In genomic region chr17:83204230-83204725, GRCh38 we compare ENCODE assay signal across 13 cellular contexts.
A peak's percentile ranks its signal among the peaks of the same experiment; 100 is the strongest.
DNase-seq lines count a peak whose midpoint lies in the region; ATAC-seq and TF ChIP-seq lines count a peak whose summit lies in the region.
"Had no signal": no experiment of that assay in that cellular context is flagged by ENCODE, and none has a peak within 500 bp of the region (broad histone marks: within the 10 kb centered on the region; RNA-seq: fewer than 3 reads in every experiment).

No MANE protein-coding gene starts in this region.

- H3K9me3 Mint-ChIP-seq in CD14-positive monocyte (no peaks in the 10 kb centered on the region), IgD-negative memory B cell (no peaks in the 10 kb centered on the region)

- H3K4me3 ChIP-seq in fibroblast of lung (replicated peaks in 1 of 4; ENCODE audit: control extremely low read depth in 1 of 4, insufficient read depth in 1 of 4, low read depth in 3 of 4, low read length in 4 of 4) (no peak overlapping the region), skeletal muscle tissue (ENCODE audit: low read length in 3 of 3) (no peak overlapping the region), left lung (no peak overlapping the region)
- H3K4me3 ChIP-seq: SK-N-MC had no signal

- no peak overlapping the region for H2AFZ ChIP-seq in fibroblast of lung (ENCODE audit: low read length)

- no peaks in the 10 kb centered on the region for H3K9me3 ChIP-seq in fibroblast of lung (ENCODE audit: control insufficient read depth, insufficient read depth, low read depth, low read length)
- no peaks in the 10 kb centered on the region for H3K9me3 ChIP-seq in skeletal muscle tissue (ENCODE audit: control insufficient read depth in 3 of 3, low read length in 3 of 3)
- no peaks in the 10 kb centered on the region for H3K9me3 ChIP-seq in left lung

- intact Hi-C loops in CD14-positive monocyte (cut with micrococcal nuclease) (no loop called here), left lung (cut with DNase I) (no loop called here)

- peaks cover 4 to 11% of the 10 kb centered on the region in 2 donors for H3K36me3 Mint-ChIP-seq in CD14-positive monocyte
- H3K36me3 Mint-ChIP-seq in IgD-negative memory B cell: no peaks in the 10 kb centered on the region
- H3K36me3 Mint-ChIP-seq: activated naive CD8-positive, alpha-beta T cell had no signal

- no peaks in the 10 kb centered on the region for H4K20me1 ChIP-seq in fibroblast of lung (ENCODE audit: control insufficient read depth, extremely low read depth, insufficient read depth, low read length)

- H3K27ac Mint-ChIP-seq in CD14-positive monocyte (peak overlapping the region; percentile 100), IgD-negative memory B cell (peak overlapping the region in 2 of 3 donors; percentile 54 to 55)

- H3K4me1 ChIP-seq in fibroblast of lung (ENCODE audit: control insufficient read depth, extremely low read depth, insufficient read depth, low read length) (peaks cover 27% of the 10 kb centered on the region), skeletal muscle tissue (ENCODE audit: control insufficient read depth in 3 of 3, insufficient read depth in 3 of 3, low read length in 3 of 3) (peaks cover 47 to 53% (median 49%) of the 10 kb centered on the region in 3 donors), left lung (peaks cover 0 to 55% of the 10 kb centered on the region in 2 donors)

- DNase-seq in CD14-positive monocyte (ENCODE audit: low spot score) (no peak), fibroblast of lung (ENCODE audit: low read depth in 2 of 2) (no peak), T-helper 9 cell (no peak), left lung (no peak)
- DNase-seq: dermis blood vessel endothelial cell, NCI-H1417 treated with DMSO at 0.1 percent for 48 hours, NCI-H748 treated with DMSO at 0.1 percent for 48 hours had no signal

- no peaks in the 10 kb centered on the region for H3K36me3 ChIP-seq in fibroblast of lung (ENCODE audit: control insufficient read depth, insufficient read depth, low read length)
- no peaks in the 10 kb centered on the region for H3K36me3 ChIP-seq in skeletal muscle tissue (ENCODE audit: control insufficient read depth in 3 of 3, insufficient read depth in 3 of 3, low read length in 3 of 3)
- H3K36me3 ChIP-seq in left lung: no peaks in the 10 kb centered on the region

- no peaks in the 10 kb centered on the region for H3K79me2 ChIP-seq in fibroblast of lung (ENCODE audit: control insufficient read depth, insufficient read depth, low read length)

- peak overlapping the region; percentile 74 for H3K27ac ChIP-seq in fibroblast of lung (ENCODE audit: insufficient read depth, low read length)
- peak overlapping the region; percentile 80 for H3K27ac ChIP-seq in skeletal muscle tissue (ENCODE audit: low read depth, low read length)
- peak overlapping the region in 1 of 2 donors; percentile 99 for H3K27ac ChIP-seq in left lung
- H3K27ac ChIP-seq: SK-N-MC had no signal

- no peak for TF ChIP-seq CTCF in CD14-positive monocyte (IDR thresholded peaks at IDR 0.05)
- no peak for TF ChIP-seq CTCF in fibroblast of lung (conservative IDR thresholded peaks at IDR 0.05 in 1 of 2, IDR thresholded peaks at IDR 0.05 in 1 of 2; ENCODE audit: low read depth in 1 of 2, low read length in 2 of 2)
- no peak for TF ChIP-seq CTCF in left lung (IDR thresholded peaks at IDR 0.05)

- no peak overlapping the region for H3K4me2 ChIP-seq in fibroblast of lung (ENCODE audit: extremely low read depth, insufficient read depth, low read length)

- ATAC-seq in GM19023 (IDR thresholded peaks at IDR 0.05; ENCODE audit: unreplicated experiment): no peak
- no peak for ATAC-seq in GM18858 (IDR thresholded peaks at IDR 0.05; ENCODE audit: unreplicated experiment)
- no peak for ATAC-seq in left lung

- H3K27me3 Mint-ChIP-seq in CD14-positive monocyte (ENCODE audit: low read depth in 3 of 3) (peaks cover 0 to 2% (median 0%) of the 10 kb centered on the region in 3 donors), IgD-negative memory B cell (no peaks in the 10 kb centered on the region)
- H3K27me3 Mint-ChIP-seq: activated naive CD8-positive, alpha-beta T cell had no signal

- H3K27me3 ChIP-seq in fibroblast of lung (ENCODE audit: control insufficient read depth, insufficient read depth, low read length) (no peaks in the 10 kb centered on the region), skeletal muscle tissue (ENCODE audit: control insufficient read depth in 3 of 3, insufficient read depth in 3 of 3, low read length in 3 of 3) (no peaks in the 10 kb centered on the region), left lung (no peaks in the 10 kb centered on the region)

- H3K4me3 Mint-ChIP-seq in CD14-positive monocyte (peak overlapping the region; percentile 21 to 33), IgD-negative memory B cell (peak overlapping the region in 1 of 4 donors; percentile 14)
- H3K4me3 Mint-ChIP-seq: activated naive CD8-positive, alpha-beta T cell had no signal

- H3K9ac ChIP-seq in fibroblast of lung (ENCODE audit: insufficient read depth, low read length) (no peak overlapping the region), skeletal muscle tissue (ENCODE audit: low read depth in 1 of 3, low read length in 3 of 3) (peak overlapping the region in 1 of 3 donors; percentile 40)

- peaks cover 62% of the 10 kb centered on the region for H3K4me1 Mint-ChIP-seq in CD14-positive monocyte
- H3K4me1 Mint-ChIP-seq in IgD-negative memory B cell: peaks cover 19 to 31% (median 20%) of the 10 kb centered on the region in 3 donors
